Comparison of ENCODE assay signal across 8 cellular contexts in the genomic region with DNA sequence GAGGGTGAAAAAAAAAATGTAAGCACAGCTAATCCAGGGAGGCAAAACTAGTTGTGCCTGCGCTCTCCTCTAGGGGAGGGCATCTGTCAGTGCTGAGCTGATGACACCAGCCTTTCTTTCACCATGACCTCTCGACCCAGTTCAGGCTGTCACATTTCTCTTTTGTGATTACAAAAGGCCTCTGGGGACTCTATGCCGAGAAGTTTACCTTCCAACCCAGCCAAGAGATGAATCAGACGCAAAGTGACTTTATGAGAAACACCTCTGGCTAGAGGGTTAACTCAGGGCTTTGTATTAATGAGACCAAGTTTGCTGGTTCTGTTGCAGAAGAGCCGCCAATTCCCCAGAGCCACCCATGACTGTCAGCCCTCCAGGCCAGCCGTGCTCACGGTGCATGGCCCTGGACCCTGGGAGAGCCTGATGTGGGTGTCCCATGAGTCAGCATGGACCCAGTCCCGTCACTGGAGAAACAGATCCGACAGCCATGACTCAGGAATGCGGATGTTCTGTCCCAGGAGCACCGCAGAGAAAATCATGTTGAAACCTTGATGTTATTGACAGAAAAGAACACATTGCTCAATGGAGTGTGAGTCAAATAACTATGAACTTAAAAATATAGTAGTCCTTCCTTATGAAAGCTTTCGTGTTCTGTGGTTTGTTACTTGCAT.
DNase-seq lines count a peak whose midpoint lies in the region; ATAC-seq and TF ChIP-seq lines count a peak whose summit lies in the region.

No MANE protein-coding gene starts in this region.

- DNase-seq in GM10248 (ENCODE audit: extremely low spot score), result peak; percentile 26
- peak; percentile 43 to 87 for DNase-seq in ascending aorta (ENCODE audit: low spot score in 2 of 2)
- DNase-seq in left colon, result peak; percentile 6 to 33
- no peak for DNase-seq in endothelial cell (ENCODE audit: low spot score)
- no peak for DNase-seq in SHP77 (lab: John Stamatoyannopoulos, UW)
- DNase-seq in T-helper 1 cell, result no peak

- TF ChIP-seq CTCF in GM10248 (IDR thresholded peaks at IDR 0.05; ENCODE audit: control extremely low read depth, extremely low read depth, low read depth, missing control alignments) (peak; percentile 19), ascending aorta (IDR thresholded peaks at IDR 0.05) (no peak), endothelial cell (IDR thresholded peaks at IDR 0.05; ENCODE audit: unreplicated experiment) (no peak)

- no peaks in the 10 kb centered on the region for H3K27me3 Mint-ChIP-seq in endothelial cell (ENCODE audit: unreplicated experiment)

- peaks cover 8% of the 10 kb centered on the region for H3K4me1 Mint-ChIP-seq in endothelial cell (ENCODE audit: unreplicated experiment)

- POLR2A ChIA-PET in GM10248 (lab: Yijun Ruan, JAX), result no interaction called here

- ATAC-seq in HG03159 (IDR thresholded peaks at IDR 0.05; ENCODE audit: unreplicated experiment) (peak; percentile 76), left colon (no peak), HG03095 (IDR thresholded peaks at IDR 0.05; ENCODE audit: unreplicated experiment) (no peak)

- no peak overlapping the region for H3K4me3 ChIP-seq in ascending aorta

- H3K36me3 Mint-ChIP-seq in endothelial cell (ENCODE audit: low read depth, unreplicated experiment), result no peaks in the 10 kb centered on the region

- intact Hi-C loops in ascending aorta (cut with DNase I) (no loop called here), left colon (cut with DNase I, micrococcal nuclease) (no loop called here)

- no peaks in the 10 kb centered on the region for H3K27me3 ChIP-seq in ascending aorta

- no peaks in the 10 kb centered on the region for H3K9me3 Mint-ChIP-seq in endothelial cell (ENCODE audit: unreplicated experiment)

- no peaks in the 10 kb centered on the region for H3K36me3 ChIP-seq in ascending aorta

- H3K27ac ChIP-seq in ascending aorta, result no peak overlapping the region

- CTCF ChIA-PET in GM10248 (lab: Yijun Ruan, JAX), result interaction anchor here (0.6 to 2.3 kb wide), 9 partner anchors 9 to 389 kb away, joined by 3 to 6 read pairs (median 3); no protein-coding TSS in a partner anchor

- H3K4me3 Mint-ChIP-seq in endothelial cell (ENCODE audit: unreplicated experiment), result no peak overlapping the region

- H3K9me3 ChIP-seq in ascending aorta, result no peaks in the 10 kb centered on the region

- H3K27ac Mint-ChIP-seq in endothelial cell (ENCODE audit: unreplicated experiment), result no peak overlapping the region

- no peaks in the 10 kb centered on the region for H3K4me1 ChIP-seq in ascending aorta

Comparison
In these comparisons a context has a peak if more than half of its experiments do, and no peak if none do; other contexts are left out.
1. DNase-seq: peak in GM10248 (single experiment), ascending aorta (2 of 2) and left colon (2 of 2); none in endothelial cell (single experiment), SHP77 (0 of 2) and T-helper 1 cell (0 of 5).